In the genomic region with DNA sequence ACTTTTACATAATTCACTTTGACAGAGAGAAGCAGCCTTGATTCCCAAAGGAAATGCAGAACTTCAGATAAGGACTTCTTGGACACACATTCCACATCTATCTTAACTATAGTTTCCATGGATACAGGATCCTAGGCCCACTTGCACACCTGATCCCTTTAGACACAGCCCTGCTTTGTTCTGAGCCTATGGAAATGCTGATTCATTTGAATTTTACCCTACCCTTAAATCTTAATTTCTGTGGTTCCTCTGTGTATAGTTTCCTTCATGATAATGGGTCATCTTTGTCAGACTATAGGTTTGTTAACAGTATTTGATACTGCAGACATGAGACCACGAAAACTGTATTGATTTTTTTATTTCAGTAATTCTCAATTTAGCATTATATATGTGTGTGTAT, we compare ENCODE assay signal across 20 cellular contexts.
DNase-seq lines count a peak whose midpoint lies in the region; FAIRE-seq and TF ChIP-seq lines count a peak whose summit lies in the region.
"Had no signal": no experiment of that assay in that cellular context is flagged by ENCODE, and none has a peak within 500 bp of the region (broad histone marks: within the 10 kb centered on the region; RNA-seq: fewer than 3 reads in every experiment).

No MANE protein-coding gene starts in this region.

- peak overlapping the region; percentile 68 for H3K27ac Mint-ChIP-seq in activated naive CD4-positive, alpha-beta T cell treated with anti-CD3 and anti-CD28 coated beads, Interleukin-2, amount 50 U/mL, for 24 hours
- peak overlapping the region; percentile 17 to 89 (median 59) for H3K27ac Mint-ChIP-seq in IgD-negative memory B cell
- H3K27ac Mint-ChIP-seq: GM23338 had no signal

- no TSS peak for BruUV-seq in endothelial cell of umbilical vein (replicated peaks; lab: Mats Ljungman, UMichigan)

- peaks cover 4% of the 10 kb centered on the region for H3K36me3 Mint-ChIP-seq in activated naive CD4-positive, alpha-beta T cell treated with anti-CD3 and anti-CD28 coated beads, Interleukin-2, amount 50 U/mL, for 24 hours
- H3K36me3 Mint-ChIP-seq in IgD-negative memory B cell = peaks cover 8% of the 10 kb centered on the region

- WGBS in spleen, 5 donors = 92 to 98% (median 97%) methylated on average over 1 of the region's 1 CpG

- FAIRE-seq in endothelial cell of umbilical vein (lab: Jason Lieb, UNC) = no peak

- H3K9me3 Mint-ChIP-seq in activated naive CD4-positive, alpha-beta T cell treated with anti-CD3 and anti-CD28 coated beads, Interleukin-2, amount 50 U/mL, for 24 hours = no peaks in the 10 kb centered on the region
- no peaks in the 10 kb centered on the region for H3K9me3 Mint-ChIP-seq in IgD-negative memory B cell
- H3K9me3 Mint-ChIP-seq: GM23338 had no signal

- no peaks in the 10 kb centered on the region for H4K20me1 ChIP-seq in endothelial cell of umbilical vein (replicated peaks; ENCODE audit: control insufficient read depth, extremely low read depth, insufficient read depth, low read length)

- H3K9me3 ChIP-seq in endothelial cell of umbilical vein (replicated peaks; ENCODE audit: control insufficient read depth, insufficient read depth, low read length) = no peaks in the 10 kb centered on the region
- no peaks in the 10 kb centered on the region for H3K9me3 ChIP-seq in spleen
- H3K9me3 ChIP-seq: tibial nerve had no signal

- H3K9ac ChIP-seq in endothelial cell of umbilical vein (replicated peaks; ENCODE audit: extremely low read depth, insufficient read depth, low read length) = peak overlapping the region; percentile 0

- H3K27me3 ChIP-seq in endothelial cell of umbilical vein (ENCODE audit: control insufficient read depth in 2 of 2, insufficient read depth in 2 of 2, low read length in 2 of 2) = no peaks in the 10 kb centered on the region
- H3K27me3 ChIP-seq in spleen (replicated peaks in 1 of 7) = no peaks in the 10 kb centered on the region
- H3K27me3 ChIP-seq: tibial nerve had no signal

- no peaks in the 10 kb centered on the region for H3K9me1 ChIP-seq in endothelial cell of umbilical vein (replicated peaks; ENCODE audit: control insufficient read depth, extremely low read depth, insufficient read depth, low read length)

- H3K79me2 ChIP-seq in endothelial cell of umbilical vein (ENCODE audit: control insufficient read depth, insufficient read depth, low read length) = no peaks in the 10 kb centered on the region

- POLR2A ChIA-PET in endothelial cell of umbilical vein (lab: Charles Lee) = no interaction called here

- H3K4me1 ChIP-seq in endothelial cell of umbilical vein (ENCODE audit: control insufficient read depth, extremely low read depth, insufficient read depth, low read length) = peaks cover 15% of the 10 kb centered on the region
- H3K4me1 ChIP-seq in spleen = peaks cover 6 to 30% (median 18%) of the 10 kb centered on the region in 6 donors

- TF ChIP-seq POLR2A in endothelial cell of umbilical vein (IDR thresholded peaks at IDR 0.05; ENCODE audit: low read depth, low read length) (no peak), spleen (IDR thresholded peaks at IDR 0.05) (no peak)

- H3K36me3 ChIP-seq in endothelial cell of umbilical vein (ENCODE audit: control insufficient read depth in 2 of 2, extremely low read depth in 1 of 2, insufficient read depth in 2 of 2, low read length in 2 of 2) (peaks cover 7 to 9% of the 10 kb centered on the region in 2 experiments), spleen (peaks cover 0 to 49% (median 0%) of the 10 kb centered on the region in 6 donors)

- H3K4me3 ChIP-seq in endothelial cell of umbilical vein (replicated peaks in 1 of 3; ENCODE audit: insufficient read depth in 1 of 3, low read depth in 1 of 3, low read length in 3 of 3) (no peak overlapping the region), spleen (no peak overlapping the region)
- H3K4me3 ChIP-seq: GM23338, tibial nerve had no signal

- CTCF ChIA-PET in endothelial cell of umbilical vein (lab: Charles Lee) = interaction anchor here (2.4 kb wide), 1 partner anchor 11 kb away, joined by 9 read pairs; no protein-coding TSS in a partner anchor

- peaks cover 30% of the 10 kb centered on the region for H3K4me1 Mint-ChIP-seq in activated naive CD4-positive, alpha-beta T cell treated with anti-CD3 and anti-CD28 coated beads, Interleukin-2, amount 50 U/mL, for 24 hours
- peaks cover 13 to 26% (median 16%) of the 10 kb centered on the region in 3 donors for H3K4me1 Mint-ChIP-seq in IgD-negative memory B cell

- H3K27ac ChIP-seq in endothelial cell of umbilical vein (ENCODE audit: insufficient read depth, low read depth, low read length) = peak overlapping the region; percentile 49
- peak overlapping the region in 7 of 8 donors; percentile 5 to 67 (median 55) for H3K27ac ChIP-seq in spleen
- H3K27ac ChIP-seq: tibial nerve had no signal

- DNase-seq in activated naive CD4-positive, alpha-beta T cell (lab: John Stamatoyannopoulos, UW) = no peak
- no peak for DNase-seq in endothelial cell of umbilical vein (ENCODE audit: low read depth, low spot score)
- no peak for DNase-seq in spleen
- no peak for DNase-seq in stimulated activated CD4-positive, alpha-beta T cell treated with anti-CD3 and anti-CD28 coated beads, Interleukin-12 subunit alpha, Interleukin-12 subunit beta, amount 100 ng/mL, for 4 hours
- DNase-seq in anterior cingulate cortex (lab: John Stamatoyannopoulos, UW) = no peak
- DNase-seq in pons (ENCODE audit: low spot score) = no peak
- DNase-seq: amygdala; central memory CD4-positive, alpha-beta T cell; Karpas-422; NCI-H1105; NCI-H2107; nucleus accumbens; OCI-M1; retina; Right ventricle myocardium superior; stimulated activated CD4-positive, alpha-beta T cell treated with anti-CD3 and anti-CD28 coated beads, Interleukin-15, amount 100 ng/mL, for 24 hours had no signal

- TF ChIP-seq CTCF in endothelial cell of umbilical vein (IDR thresholded peaks at IDR 0.05; ENCODE audit: extremely low read depth in 1 of 2, insufficient read depth in 1 of 2, low read depth in 1 of 2, low read length in 2 of 2) = no peak
- no peak for TF ChIP-seq CTCF in spleen (IDR thresholded peaks at IDR 0.05 in 8 of 11, conservative IDR thresholded peaks at IDR 0.05 in 3 of 11)

- H3K4me2 ChIP-seq in endothelial cell of umbilical vein (ENCODE audit: insufficient read depth, low read length) = peak overlapping the region; percentile 23
- H3K4me2 ChIP-seq: GM23338 had no signal

- no peak overlapping the region for H2AFZ ChIP-seq in endothelial cell of umbilical vein (ENCODE audit: low read depth, low read length)
- H2AFZ ChIP-seq: GM23338 had no signal

- intact Hi-C loops in endothelial cell of umbilical vein (cut with micrococcal nuclease) (loop anchor here (5.0 kb wide), 2 partner anchors 75 to 210 kb away; a partner anchor contains a TSS), spleen (cut with DNase I; ENCODE audit: low total_unique reads) (no loop called here)

- dilution Hi-C loops in endothelial cell of umbilical vein (cut with MboI; ENCODE audit: extremely low pct_ligation_motif_present, low sequenced_read_pairs) = no loop called here

- H3K4me3 Mint-ChIP-seq in activated naive CD4-positive, alpha-beta T cell treated with anti-CD3 and anti-CD28 coated beads, Interleukin-2, amount 50 U/mL, for 24 hours = no peak overlapping the region
- H3K4me3 Mint-ChIP-seq in IgD-negative memory B cell = peak overlapping the region in 1 of 4 donors; percentile 28
- H3K4me3 Mint-ChIP-seq: GM23338 had no signal

- H3K27me3 Mint-ChIP-seq in activated naive CD4-positive, alpha-beta T cell treated with anti-CD3 and anti-CD28 coated beads, Interleukin-2, amount 50 U/mL, for 24 hours = no peaks in the 10 kb centered on the region
- H3K27me3 Mint-ChIP-seq in IgD-negative memory B cell = no peaks in the 10 kb centered on the region

TF ChIP-seq in endothelial cell of umbilical vein, 7 proteins besides CTCF, POLR2A, EP300 and RAD21:
- no peak for TF ChIP-seq MYC (IDR thresholded peaks at IDR 0.05; ENCODE audit: low read depth, low read length)
- TF ChIP-seq EZH2 (IDR thresholded peaks at IDR 0.05; ENCODE audit: borderline replicate concordance, low read depth, low read length, severe bottlenecking) = no peak
- no peak for TF ChIP-seq GATA2 (IDR thresholded peaks at IDR 0.05; ENCODE audit: insufficient read depth, insufficient read length, low read depth, low read length)
- no peak for TF ChIP-seq FOS (IDR thresholded peaks at IDR 0.05; ENCODE audit: borderline replicate concordance, insufficient read depth, low read length)
- TF ChIP-seq, protein P1, sequence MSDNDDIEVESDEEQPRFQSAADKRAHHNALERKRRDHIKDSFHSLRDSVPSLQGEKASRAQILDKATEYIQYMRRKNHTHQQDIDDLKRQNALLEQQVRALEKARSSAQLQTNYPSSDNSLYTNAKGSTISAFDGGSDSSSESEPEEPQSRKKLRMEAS (IDR thresholded peaks at IDR 0.05; ENCODE audit: insufficient read depth, insufficient read length) = no peak
- no peak for TF ChIP-seq POLR2AphosphoS5 (IDR thresholded peaks at IDR 0.05; ENCODE audit: insufficient read depth, low read depth, low read length)
- no peak for TF ChIP-seq JUN (IDR thresholded peaks at IDR 0.05; ENCODE audit: borderline replicate concordance, insufficient read depth, insufficient read length, low read depth)
